In genomic region chr16:57736419-57737281, GRCh38 we compare ENCODE assay signal across 8 cellular contexts. TPM values are rescaled to one million over a fixed set of nuclear protein-coding genes. Genes with fewer than 3 reads are reported as not detected.
DNase-seq lines count a peak whose midpoint lies in the region; ATAC-seq lines count a peak whose summit lies in the region.

No MANE protein-coding gene starts in this region.

- H3K36me3 ChIP-seq in Karpas-422 (ENCODE audit: insufficient read depth, low read length) = no peaks in the 10 kb centered on the region

- H3K27ac ChIP-seq in Karpas-422 (ENCODE audit: low read length) (no peak overlapping the region), skin epidermis (peak overlapping the region; percentile 48 to 96 (median 80))

- H4K20me1 ChIP-seq in Karpas-422 (ENCODE audit: insufficient read depth, low read depth, low read length) = no peaks in the 10 kb centered on the region

- H3K9me2 ChIP-seq in Karpas-422 (replicated peaks; ENCODE audit: insufficient read depth, low read length) = no peaks in the 10 kb centered on the region

- peaks cover 19% of the 10 kb centered on the region for H3K4me1 ChIP-seq in Karpas-422 (ENCODE audit: low read length)

- no peaks in the 10 kb centered on the region for H3K27me3 ChIP-seq in Karpas-422 (ENCODE audit: low read length)

- peak; percentile 46 for DNase-seq in DMS153 treated with DMSO at 0.1 percent for 48 hours (lab: John Stamatoyannopoulos, UW; ENCODE audit: unreplicated experiment)
- peak; percentile 56 for DNase-seq in Karpas-422
- DNase-seq in T-helper 1 cell = peak in 3 of 5 donors; percentile 36 to 46 (median 45)
- DNase-seq in brain pericyte (ENCODE audit: low read depth, low spot score) = peak; percentile 29
- peak; percentile 86 for DNase-seq in iris pigment epithelial cell (ENCODE audit: low read depth)

- H3K4me3 ChIP-seq in Karpas-422 (ENCODE audit: low read length) (peak overlapping the region; percentile 89), skin epidermis (peak overlapping the region; percentile 58 to 97 (median 80))

- ATAC-seq in GM18868 (IDR thresholded peaks at IDR 0.05; ENCODE audit: unreplicated experiment) (no peak), HG03565 (IDR thresholded peaks at IDR 0.05; ENCODE audit: unreplicated experiment) (no peak)

- no peaks in the 10 kb centered on the region for H3K9me3 ChIP-seq in Karpas-422 (ENCODE audit: low read length)

- peak overlapping the region; percentile 74 for H3K9ac ChIP-seq in Karpas-422 (ENCODE audit: low read length)

- peak overlapping the region; percentile 81 for H3K4me2 ChIP-seq in Karpas-422 (ENCODE audit: low read depth, low read length, poor library complexity, severe bottlenecking)

- no peak overlapping the region for H2AFZ ChIP-seq in Karpas-422 (ENCODE audit: low read length)

- peaks cover 21% of the 10 kb centered on the region for H3K79me2 ChIP-seq in Karpas-422 (ENCODE audit: low read length)

RNA-seq across cellular contexts. Expression of gene KATNB1, which starts 1.1 kb away (rescaled TPM):
- 17.4 and 40.0 TPM in 2 replicates for total RNA-seq in Karpas-422 (2014; rRNA removed; shearing (Covaris generic); ENCODE audit: low replicate concordance)

RNA-seq across cellular contexts. Expression of gene DRC7, which starts 42.0 kb away (rescaled TPM):
- total RNA-seq in Karpas-422 (2014; rRNA removed; shearing (Covaris generic); ENCODE audit: low replicate concordance) = not detected in 2 replicates

Comparison
In these comparisons a context has a peak if more than half of its experiments do, and no peak if none do; other contexts are left out.
1. DNase-seq: peak in every context shown above with its lines; median percentile 86 in iris pigment epithelial cell; 56 in Karpas-422; 46 in DMS153 treated with DMSO at 0.1 percent for 48 hours; 45 in T-helper 1 cell; 29 in brain pericyte.